Comparison of ENCODE assay signal across 11 cellular contexts in genomic region chr5:45385321-45386058, GRCh38.
A peak's percentile ranks its signal among the peaks of the same experiment; 100 is the strongest.
DNase-seq lines count a peak whose midpoint lies in the region; ATAC-seq and TF ChIP-seq lines count a peak whose summit lies in the region.
"Had no signal": no experiment of that assay in that cellular context is flagged by ENCODE, and none has a peak within 500 bp of the region (broad histone marks: within the 10 kb centered on the region; RNA-seq: fewer than 3 reads in every experiment).

No MANE protein-coding gene starts in this region.

- ATAC-seq in activated CD8-positive, alpha-beta T cell treated with anti-CD3 and anti-CD28 coated beads for 36 hours: no peak

- DNase-seq in EH (ENCODE audit: low read depth) (peak; percentile 58), MV-4-11 (lab: John Stamatoyannopoulos, UW) (peak; percentile 44), brain microvascular endothelial cell (peak; percentile 33), lung microvascular endothelial cell (ENCODE audit: low read depth in 2 of 2) (peak; percentile 50 to 77), sigmoid colon (no peak), osteocyte (ENCODE audit: extremely low spot score, unreplicated experiment) (no peak), NCI-H748 (lab: John Stamatoyannopoulos, UW; ENCODE audit: unreplicated experiment) (no peak)
- no peak for DNase-seq in activated CD8-positive, alpha-beta T cell treated with anti-CD3 and anti-CD28 coated beads for 36 hours
- DNase-seq: NCI-H146, PC-9 had no signal

- H3K27me3 ChIP-seq in brain microvascular endothelial cell (replicated peaks): no peaks in the 10 kb centered on the region
- no peaks in the 10 kb centered on the region for H3K27me3 ChIP-seq in sigmoid colon
- H3K27me3 ChIP-seq: neural progenitor cell had no signal

- H3K4me1 Mint-ChIP-seq in activated CD8-positive, alpha-beta T cell treated with anti-CD3 and anti-CD28 coated beads for 36 hours (ENCODE audit: low read depth): no peaks in the 10 kb centered on the region
- peaks cover 5% of the 10 kb centered on the region for H3K4me1 Mint-ChIP-seq in osteocyte (ENCODE audit: unreplicated experiment)

- no peaks in the 10 kb centered on the region for H3K27me3 Mint-ChIP-seq in activated CD8-positive, alpha-beta T cell treated with anti-CD3 and anti-CD28 coated beads for 36 hours
- H3K27me3 Mint-ChIP-seq in osteocyte (ENCODE audit: unreplicated experiment): no peaks in the 10 kb centered on the region

- no peak overlapping the region for H3K27ac Mint-ChIP-seq in activated CD8-positive, alpha-beta T cell treated with anti-CD3 and anti-CD28 coated beads for 36 hours
- H3K27ac Mint-ChIP-seq in osteocyte (ENCODE audit: unreplicated experiment): no peak overlapping the region
- H3K27ac Mint-ChIP-seq: neural progenitor cell had no signal

- POLR2A ChIA-PET in activated CD8-positive, alpha-beta T cell treated with anti-CD3 and anti-CD28 coated beads for 36 hours (lab: Charles Lee): no interaction called here

- H3K4me3 ChIP-seq in brain microvascular endothelial cell (ENCODE audit: low read depth, low read length) (no peak overlapping the region), sigmoid colon (no peak overlapping the region)
- H3K4me3 ChIP-seq: neural progenitor cell, PC-9 had no signal

- H3K27ac ChIP-seq in brain microvascular endothelial cell: no peak overlapping the region
- no peak overlapping the region for H3K27ac ChIP-seq in sigmoid colon
- H3K27ac ChIP-seq: neural progenitor cell, PC-9 had no signal

- WGBS in sigmoid colon, 2 donors: 79% methylated on average over 6 of the region's 6 CpGs

- no peak overlapping the region for H3K4me3 Mint-ChIP-seq in activated CD8-positive, alpha-beta T cell treated with anti-CD3 and anti-CD28 coated beads for 36 hours
- no peak overlapping the region for H3K4me3 Mint-ChIP-seq in osteocyte (ENCODE audit: unreplicated experiment)
- H3K4me3 Mint-ChIP-seq: neural progenitor cell had no signal

- no peaks in the 10 kb centered on the region for H3K4me1 ChIP-seq in sigmoid colon
- H3K4me1 ChIP-seq: neural progenitor cell had no signal

- CTCF ChIA-PET in activated CD8-positive, alpha-beta T cell treated with anti-CD3 and anti-CD28 coated beads for 36 hours (lab: Charles Lee): no interaction called here

- intact Hi-C loops in activated CD8-positive, alpha-beta T cell treated with anti-CD3 and anti-CD28 coated beads for 36 hours (cut with micrococcal nuclease): no loop called here
- intact Hi-C loops in sigmoid colon (cut with DNase I): no loop called here

- in situ Hi-C loops in brain microvascular endothelial cell (cut with HindIII; ENCODE audit: low pct_ligation_motif_present, low sequenced_read_pairs): no loop called here

- peaks cover 16% of the 10 kb centered on the region for H3K9me3 Mint-ChIP-seq in activated CD8-positive, alpha-beta T cell treated with anti-CD3 and anti-CD28 coated beads for 36 hours
- H3K9me3 Mint-ChIP-seq in osteocyte (ENCODE audit: unreplicated experiment): no peaks in the 10 kb centered on the region
- H3K9me3 Mint-ChIP-seq: neural progenitor cell had no signal

- no peaks in the 10 kb centered on the region for H3K36me3 ChIP-seq in brain microvascular endothelial cell (replicated peaks)
- H3K36me3 ChIP-seq in sigmoid colon: no peaks in the 10 kb centered on the region
- H3K36me3 ChIP-seq: neural progenitor cell had no signal

- TF ChIP-seq CTCF in brain microvascular endothelial cell (IDR thresholded peaks at IDR 0.05; ENCODE audit: low read depth, low read length, missing control alignments) (no peak), sigmoid colon (IDR thresholded peaks at IDR 0.05) (no peak), osteocyte (IDR thresholded peaks at IDR 0.05) (no peak)
- TF ChIP-seq CTCF in activated CD8-positive, alpha-beta T cell treated with anti-CD3 and anti-CD28 coated beads for 36 hours (IDR thresholded peaks at IDR 0.05): no peak

- no peak for TF ChIP-seq EP300 in sigmoid colon (IDR thresholded peaks at IDR 0.05)

- peaks cover 0 to 3% (median 0%) of the 10 kb centered on the region in 4 donors for H3K9me3 ChIP-seq in sigmoid colon

- H3K36me3 Mint-ChIP-seq in activated CD8-positive, alpha-beta T cell treated with anti-CD3 and anti-CD28 coated beads for 36 hours (ENCODE audit: low read depth): no peaks in the 10 kb centered on the region
- H3K36me3 Mint-ChIP-seq in osteocyte (ENCODE audit: unreplicated experiment): no peaks in the 10 kb centered on the region
- H3K36me3 Mint-ChIP-seq: neural progenitor cell had no signal

- TF ChIP-seq POLR2A in sigmoid colon (IDR thresholded peaks at IDR 0.05): no peak

Comparison
In these comparisons a context has a peak if more than half of its experiments do, and no peak if none do; other contexts are left out.
1. DNase-seq: peak in EH (single experiment), MV-4-11 (single experiment), brain microvascular endothelial cell (single experiment) and lung microvascular endothelial cell (2 of 2); none in activated CD8-positive, alpha-beta T cell treated with anti-CD3 and anti-CD28 coated beads for 36 hours (single experiment), sigmoid colon (single experiment), osteocyte (single experiment) and NCI-H748 (single experiment).